Comparison of ENCODE assay signal across 11 cellular contexts in the genomic region with DNA sequence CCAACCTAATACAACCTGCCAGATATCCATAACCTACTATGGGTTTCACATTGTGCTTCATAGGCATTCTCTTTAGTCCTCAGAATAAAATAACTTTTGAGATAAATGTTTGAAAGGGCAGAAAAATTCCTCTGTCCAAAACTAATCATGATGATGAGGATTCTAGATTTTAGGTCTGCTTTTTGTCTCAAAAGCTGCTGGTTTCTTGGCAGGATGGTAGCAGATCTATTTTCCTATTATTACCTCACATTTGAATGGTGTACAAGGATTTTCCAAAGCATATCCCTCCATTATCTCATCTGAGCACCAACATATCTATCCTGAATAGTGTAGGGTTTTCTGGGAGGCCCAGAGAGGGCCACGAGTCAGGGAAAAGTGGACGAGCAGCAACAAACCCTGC.
"Had no signal": no experiment of that assay in that cellular context is flagged by ENCODE, and none has a peak within 500 bp of the region (broad histone marks: within the 10 kb centered on the region; RNA-seq: fewer than 3 reads in every experiment).

No MANE protein-coding gene starts in this region.

- DNase-seq: activated CD4-positive, alpha-beta memory T cell treated with anti-CD3 and anti-CD28 coated beads for 36 hours; activated gamma-delta T cell; activated T-cell treated with anti-CD3 and anti-CD28 coated beads, Interleukin-2, amount 50 U/mL, for 4 hours; stimulated activated CD4-positive, alpha-beta T cell treated with anti-CD3 and anti-CD28 coated beads, Interleukin-4, amount 100 ng/mL, for 24 hours; T-helper 9 cell had no signal

- FAIRE-seq: bronchial epithelial cell had no signal

- ATAC-seq: activated T-cell treated with anti-CD3 and anti-CD28 coated beads, Interleukin-2, amount 50 U/mL, for 4 hours; natural killer cell treated with Interleukin-12 subunit alpha and Interleukin-12 subunit beta and Interleukin-15 and Interleukin-18, amount 100 ng/mL, for 72 hours had no signal

- H3K27me3 Mint-ChIP-seq: stimulated activated naive CD8-positive, alpha-beta T cell treated with anti-CD3 and anti-CD28 coated beads, Interleukin-15, Interleukin-2, amounts not matched to agents 100 ng/mL and 50 ng/mL, for 24 hours had no signal

- H3K9me3 Mint-ChIP-seq: activated CD4-positive, alpha-beta memory T cell treated with anti-CD3 and anti-CD28 coated beads for 36 hours; activated T-cell treated with anti-CD3 and anti-CD28 coated beads, Interleukin-2, amount 50 U/mL, for 4 hours; memory B cell; natural killer cell treated with Interleukin-12 subunit alpha and Interleukin-12 subunit beta and Interleukin-15 and Interleukin-18, amount 100 ng/mL, for 72 hours; stimulated activated naive CD8-positive, alpha-beta T cell treated with anti-CD3 and anti-CD28 coated beads, Interleukin-15, Interleukin-2, amounts not matched to agents 100 ng/mL and 50 ng/mL, for 24 hours had no signal

- H3K4me3 ChIP-seq: tibial nerve had no signal

- H3K9me3 ChIP-seq: tibial nerve had no signal

- H3K4me3 Mint-ChIP-seq: activated CD4-positive, alpha-beta memory T cell treated with anti-CD3 and anti-CD28 coated beads for 36 hours; activated naive CD8-positive, alpha-beta T cell; activated T-cell treated with anti-CD3 and anti-CD28 coated beads, Interleukin-2, amount 50 U/mL, for 4 hours; memory B cell; natural killer cell treated with Interleukin-12 subunit alpha and Interleukin-12 subunit beta and Interleukin-15 and Interleukin-18, amount 100 ng/mL, for 72 hours; stimulated activated naive CD8-positive, alpha-beta T cell treated with anti-CD3 and anti-CD28 coated beads, Interleukin-15, Interleukin-2, amounts not matched to agents 100 ng/mL and 50 ng/mL, for 24 hours had no signal

- H3K36me3 Mint-ChIP-seq: activated CD4-positive, alpha-beta memory T cell treated with anti-CD3 and anti-CD28 coated beads for 36 hours; activated naive CD8-positive, alpha-beta T cell; memory B cell; natural killer cell treated with Interleukin-12 subunit alpha and Interleukin-12 subunit beta and Interleukin-15 and Interleukin-18, amount 100 ng/mL, for 72 hours had no signal

- H3K27ac Mint-ChIP-seq: activated CD4-positive, alpha-beta memory T cell treated with anti-CD3 and anti-CD28 coated beads for 36 hours; activated naive CD8-positive, alpha-beta T cell; memory B cell; natural killer cell treated with Interleukin-12 subunit alpha and Interleukin-12 subunit beta and Interleukin-15 and Interleukin-18, amount 100 ng/mL, for 72 hours; stimulated activated naive CD8-positive, alpha-beta T cell treated with anti-CD3 and anti-CD28 coated beads, Interleukin-15, Interleukin-2, amounts not matched to agents 100 ng/mL and 50 ng/mL, for 24 hours had no signal

- H3K36me3 ChIP-seq: tibial nerve had no signal

- H3K27me3 ChIP-seq: tibial nerve had no signal
